Comparison of ENCODE assay signal across 21 cellular contexts in genomic region chr11:2310073-2310785, GRCh38. TPM values are rescaled to one million over a fixed set of nuclear protein-coding genes. Genes with fewer than 3 reads are reported as not detected.
"Had no signal": no experiment of that assay in that cellular context is flagged by ENCODE, and none has a peak within 500 bp of the region (broad histone marks: within the 10 kb centered on the region; RNA-seq: fewer than 3 reads in every experiment).

No MANE protein-coding gene starts in this region.

- H3K27ac ChIP-seq: adrenal gland had no signal

- H3K27ac Mint-ChIP-seq: activated CD4-positive, alpha-beta memory T cell treated with anti-CD3 and anti-CD28 coated beads, Interleukin-2, amount 10 ng/mL, durations not matched to agents 7 days and 5 days; activated naive CD4-positive, alpha-beta T cell treated with anti-CD3 and anti-CD28 coated beads, Interleukin-2, amount 50 U/mL, for 72 hours; activated T-cell treated with anti-CD3 and anti-CD28 coated beads, Interleukin-2, amount 50 U/mL, for 24 hours; activated T-helper 2 cell treated with anti-CD3 and anti-CD28 coated beads, Interferon-gamma antibody, Interleukin-2, Interleukin-4, amounts not matched to agents 10 μg/mL and 5 μg/mL and 100 μg/mL, durations not matched to agents 14 hours and 24 hours and 36 hours; progenitor cell of endocrine pancreas; stimulated activated naive CD8-positive, alpha-beta T cell treated with anti-CD3 and anti-CD28 coated beads, Interleukin-15, Interleukin-2, amounts not matched to agents 100 ng/mL and 50 ng/mL, for 24 hours; T-helper 2 cell treated with Interferon-gamma antibody and Interleukin-4, amounts not matched to agents 5 μg/mL and 100 μg/mL, for 36 hours; WTC11 had no signal

- H3K27me3 ChIP-seq: adrenal gland, breast epithelium had no signal

- H3K4me3 ChIP-seq: adrenal gland, breast epithelium had no signal

- H3K27me3 Mint-ChIP-seq: activated CD4-positive, alpha-beta memory T cell treated with anti-CD3 and anti-CD28 coated beads, Interleukin-2, amount 10 ng/mL, durations not matched to agents 7 days and 5 days; activated T-cell treated with anti-CD3 and anti-CD28 coated beads, Interleukin-2, amount 50 U/mL, for 24 hours; stimulated activated naive CD8-positive, alpha-beta T cell treated with anti-CD3 and anti-CD28 coated beads, Interleukin-15, Interleukin-2, amounts not matched to agents 100 ng/mL and 50 ng/mL, for 24 hours had no signal

- ATAC-seq: activated naive CD4-positive, alpha-beta T cell treated with anti-CD3 and anti-CD28 coated beads, Interleukin-2, amount 50 U/mL, for 72 hours; esophagus mucosa; WTC11 had no signal

- H3K9me3 ChIP-seq: adrenal gland, breast epithelium had no signal

- H3K36me3 ChIP-seq: adrenal gland, breast epithelium had no signal

- H3K4me3 Mint-ChIP-seq: activated CD4-positive, alpha-beta memory T cell treated with anti-CD3 and anti-CD28 coated beads, Interleukin-2, amount 10 ng/mL, durations not matched to agents 7 days and 5 days; activated T-cell treated with anti-CD3 and anti-CD28 coated beads, Interleukin-2, amount 50 U/mL, for 24 hours; immature natural killer cell; nephron; stimulated activated naive CD8-positive, alpha-beta T cell treated with anti-CD3 and anti-CD28 coated beads, Interleukin-15, Interleukin-2, amounts not matched to agents 100 ng/mL and 50 ng/mL, for 24 hours; T-helper 2 cell treated with Interferon-gamma antibody and Interleukin-4, amounts not matched to agents 5 μg/mL and 100 μg/mL, for 36 hours; WTC11 had no signal

- H3K36me3 Mint-ChIP-seq: activated naive CD4-positive, alpha-beta T cell treated with anti-CD3 and anti-CD28 coated beads, Interleukin-2, amount 50 U/mL, for 72 hours; WTC11 had no signal

- H3K9me3 Mint-ChIP-seq: activated CD4-positive, alpha-beta memory T cell treated with anti-CD3 and anti-CD28 coated beads, Interleukin-2, amount 10 ng/mL, durations not matched to agents 7 days and 5 days; activated naive CD4-positive, alpha-beta T cell treated with anti-CD3 and anti-CD28 coated beads, Interleukin-2, amount 50 U/mL, for 72 hours; activated T-cell treated with anti-CD3 and anti-CD28 coated beads, Interleukin-2, amount 50 U/mL, for 24 hours; activated T-helper 2 cell treated with anti-CD3 and anti-CD28 coated beads, Interferon-gamma antibody, Interleukin-2, Interleukin-4, amounts not matched to agents 10 μg/mL and 5 μg/mL and 100 μg/mL, durations not matched to agents 14 hours and 24 hours and 36 hours; immature natural killer cell; nephron; stimulated activated naive CD8-positive, alpha-beta T cell treated with anti-CD3 and anti-CD28 coated beads, Interleukin-15, Interleukin-2, amounts not matched to agents 100 ng/mL and 50 ng/mL, for 24 hours; T-helper 2 cell treated with Interferon-gamma antibody and Interleukin-4, amounts not matched to agents 5 μg/mL and 100 μg/mL, for 36 hours; WTC11 had no signal

- DNase-seq: activated CD4-positive, alpha-beta memory T cell treated with anti-CD3 and anti-CD28 coated beads, Interleukin-2, amount 10 ng/mL, durations not matched to agents 7 days and 5 days; activated CD4-positive, alpha-beta T cell treated with anti-CD3 and anti-CD28 coated beads for 4 hours; activated T-cell treated with anti-CD3 and anti-CD28 coated beads, Interleukin-2, amount 50 U/mL, for 24 hours; adrenal gland; cerebellar nuclear complex; effector CD4-positive, alpha-beta T cell; immature natural killer cell; mesendoderm; occipital lobe; trophoblast cell had no signal

RNA-seq across cellular contexts. Expression of gene TSPAN32, which starts 8.4 kb away (rescaled TPM):
- total RNA-seq: astrocyte, esophagus mucosa, occipital lobe, WTC11 had no signal

RNA-seq across cellular contexts. Expression of gene C11orf21, which starts 8.5 kb away (rescaled TPM):
- total RNA-seq: astrocyte had no signal

RNA-seq across cellular contexts. Expression of gene ASCL2, which starts 39.8 kb away (rescaled TPM):
- total RNA-seq: astrocyte, skeletal muscle tissue had no signal
